In genomic region chr5:92775711-92776615, GRCh38 we compare ENCODE assay signal across 17 cellular contexts.
A peak's percentile ranks its signal among the peaks of the same experiment; 100 is the strongest.
DNase-seq lines count a peak whose midpoint lies in the region; ATAC-seq, FAIRE-seq and TF ChIP-seq lines count a peak whose summit lies in the region.
"Had no signal": no experiment of that assay in that cellular context is flagged by ENCODE, and none has a peak within 500 bp of the region (broad histone marks: within the 10 kb centered on the region; RNA-seq: fewer than 3 reads in every experiment).

No MANE protein-coding gene starts in this region.

- H3K4me3 ChIP-seq in epithelial cell of esophagus (ENCODE audit: low read length) = no peak overlapping the region
- H3K4me3 ChIP-seq: right lobe of liver had no signal

- no peaks in the 10 kb centered on the region for H3K4me1 Mint-ChIP-seq in CD4-positive, alpha-beta T cell (ENCODE audit: low read depth)
- H3K4me1 Mint-ChIP-seq: activated naive CD4-positive, alpha-beta T cell treated with anti-CD3 and anti-CD28 coated beads, Interleukin-2, amount 10 ng/mL, durations not matched to agents 7 days and 5 days had no signal

- CTCF ChIA-PET in CD4-positive, alpha-beta T cell (lab: Charles Lee) = no interaction called here

- no peak overlapping the region for H3K27ac ChIP-seq in CD4-positive, alpha-beta T cell (ENCODE audit: low read depth, low read length)
- H3K27ac ChIP-seq: neutrophil, right lobe of liver had no signal

- ATAC-seq in CD4-positive, alpha-beta T cell (ENCODE audit: poor library complexity) = no peak
- ATAC-seq: right lobe of liver had no signal

- H3K27me3 Mint-ChIP-seq in CD4-positive, alpha-beta T cell = no peaks in the 10 kb centered on the region
- H3K27me3 Mint-ChIP-seq: activated CD4-positive, alpha-beta memory T cell treated with anti-CD3 and anti-CD28 coated beads for 36 hours; activated naive CD4-positive, alpha-beta T cell treated with anti-CD3 and anti-CD28 coated beads, Interleukin-2, amount 10 ng/mL, durations not matched to agents 7 days and 5 days; activated T-cell treated with anti-CD3 and anti-CD28 coated beads, Interleukin-2, amount 50 U/mL, for 24 hours; brain had no signal

- intact Hi-C loops in CD4-positive, alpha-beta T cell (cut with DNase I, micrococcal nuclease) = no loop called here

- H3K9me3 ChIP-seq in CD4-positive, alpha-beta T cell (ENCODE audit: control insufficient read depth, low read length) = no peaks in the 10 kb centered on the region
- H3K9me3 ChIP-seq: neutrophil, right lobe of liver had no signal

- no peak overlapping the region for H3K27ac Mint-ChIP-seq in CD4-positive, alpha-beta T cell
- H3K27ac Mint-ChIP-seq: activated CD4-positive, alpha-beta memory T cell treated with anti-CD3 and anti-CD28 coated beads for 36 hours; activated naive CD4-positive, alpha-beta T cell treated with anti-CD3 and anti-CD28 coated beads, Interleukin-2, amount 10 ng/mL, durations not matched to agents 7 days and 5 days; activated T-cell treated with anti-CD3 and anti-CD28 coated beads, Interleukin-2, amount 50 U/mL, for 24 hours; brain had no signal

- DNase-seq in ELR (ENCODE audit: low read depth) (peak; percentile 71), OCI-M1 (lab: John Stamatoyannopoulos, UW) (peak; percentile 18), epithelial cell of esophagus (ENCODE audit: low read depth) (peak; percentile 91), non-pigmented ciliary epithelial cell (ENCODE audit: low read depth) (peak; percentile 26), urothelium cell line (ENCODE audit: low spot score) (no peak), NCI-H187 treated with DMSO at 0.1 percent for 48 hours (lab: John Stamatoyannopoulos, UW) (no peak)
- no peak for DNase-seq in stimulated activated CD4-positive, alpha-beta T cell treated with anti-CD3 and anti-CD28 coated beads, Interleukin-15, amount 100 ng/mL, for 24 hours
- no peak for DNase-seq in CD4-positive, alpha-beta T cell
- DNase-seq: activated CD4-positive, alpha-beta memory T cell treated with anti-CD3 and anti-CD28 coated beads for 36 hours; activated naive CD4-positive, alpha-beta T cell treated with anti-CD3 and anti-CD28 coated beads, Interleukin-2, amount 10 ng/mL, durations not matched to agents 7 days and 5 days; activated T-cell treated with anti-CD3 and anti-CD28 coated beads, Interleukin-2, amount 50 U/mL, for 24 hours; GF-D8; kidney glomerular epithelial cell; NCI-H774; right lobe of liver had no signal

- H3K27me3 ChIP-seq in CD4-positive, alpha-beta T cell (ENCODE audit: control insufficient read depth, insufficient read depth, low read length) = no peaks in the 10 kb centered on the region
- H3K27me3 ChIP-seq: neutrophil, right lobe of liver had no signal

- no peaks in the 10 kb centered on the region for H3K36me3 Mint-ChIP-seq in CD4-positive, alpha-beta T cell (ENCODE audit: low read depth)
- H3K36me3 Mint-ChIP-seq: activated CD4-positive, alpha-beta memory T cell treated with anti-CD3 and anti-CD28 coated beads for 36 hours; activated naive CD4-positive, alpha-beta T cell treated with anti-CD3 and anti-CD28 coated beads, Interleukin-2, amount 10 ng/mL, durations not matched to agents 7 days and 5 days; brain had no signal

- TF ChIP-seq CTCF in epithelial cell of esophagus (IDR thresholded peaks at IDR 0.05; ENCODE audit: insufficient read depth, low read depth, low read length, missing control alignments) = no peak
- no peak for TF ChIP-seq CTCF in CD4-positive, alpha-beta T cell (IDR thresholded peaks at IDR 0.05)

- no peak overlapping the region for H3K4me3 Mint-ChIP-seq in CD4-positive, alpha-beta T cell
- H3K4me3 Mint-ChIP-seq: activated CD4-positive, alpha-beta memory T cell treated with anti-CD3 and anti-CD28 coated beads for 36 hours; activated naive CD4-positive, alpha-beta T cell treated with anti-CD3 and anti-CD28 coated beads, Interleukin-2, amount 10 ng/mL, durations not matched to agents 7 days and 5 days; activated T-cell treated with anti-CD3 and anti-CD28 coated beads, Interleukin-2, amount 50 U/mL, for 24 hours; brain had no signal

- no peak for FAIRE-seq in urothelium cell line (lab: Jason Lieb, UNC)

- H3K9me3 Mint-ChIP-seq in CD4-positive, alpha-beta T cell = no peaks in the 10 kb centered on the region
- H3K9me3 Mint-ChIP-seq: activated naive CD4-positive, alpha-beta T cell treated with anti-CD3 and anti-CD28 coated beads, Interleukin-2, amount 10 ng/mL, durations not matched to agents 7 days and 5 days had no signal

- POLR2A ChIA-PET in CD4-positive, alpha-beta T cell (lab: Charles Lee) = no interaction called here

Comparison
In these comparisons a context has a peak if more than half of its experiments do, and no peak if none do; other contexts are left out.
1. DNase-seq: peak in ELR (single experiment), OCI-M1 (single experiment), epithelial cell of esophagus (single experiment) and non-pigmented ciliary epithelial cell (single experiment); none in urothelium cell line (single experiment), stimulated activated CD4-positive, alpha-beta T cell treated with anti-CD3 and anti-CD28 coated beads, Interleukin-15, amount 100 ng/mL, for 24 hours (single experiment), CD4-positive, alpha-beta T cell (0 of 10) and NCI-H187 treated with DMSO at 0.1 percent for 48 hours (single experiment).